Comparison of ENCODE assay signal across 9 cellular contexts in the genomic region with DNA sequence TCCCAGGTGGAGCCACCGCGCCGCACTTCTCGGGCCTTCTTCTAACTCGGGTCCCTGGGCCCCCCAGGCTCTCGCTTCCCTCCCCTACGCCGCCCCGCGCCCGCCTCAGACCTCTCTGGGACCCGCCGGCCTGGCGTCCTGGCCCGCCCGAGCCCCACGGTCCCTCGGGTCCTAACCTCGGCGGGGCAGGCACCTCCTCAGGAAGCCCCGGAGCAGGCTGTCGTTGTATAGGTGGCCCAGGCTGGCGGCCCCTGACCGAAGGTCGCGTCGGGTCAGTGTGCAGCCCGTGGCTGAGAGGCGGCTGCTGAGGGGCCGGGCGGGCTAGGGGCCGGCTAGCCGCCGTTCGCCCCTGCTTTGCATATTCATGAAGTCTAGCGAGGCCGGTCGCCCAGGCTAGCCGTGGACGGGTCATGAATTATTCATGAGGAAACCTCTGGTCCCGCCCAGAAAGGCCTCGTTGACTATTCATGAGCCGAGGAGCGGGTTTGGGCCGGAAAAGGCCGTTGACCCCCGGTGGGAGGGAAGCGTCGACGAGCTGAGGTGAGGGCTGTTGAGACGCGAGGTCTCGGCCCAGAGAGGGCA. TPM values are rescaled to one million over a fixed set of nuclear protein-coding genes. Genes with fewer than 3 reads are reported as not detected.
DNase-seq lines count a peak whose midpoint lies in the region; ATAC-seq, FAIRE-seq and TF ChIP-seq lines count a peak whose summit lies in the region.
"Had no signal": no experiment of that assay in that cellular context is flagged by ENCODE, and none has a peak within 500 bp of the region (broad histone marks: within the 10 kb centered on the region; RNA-seq: fewer than 3 reads in every experiment).

A gene with protein sequence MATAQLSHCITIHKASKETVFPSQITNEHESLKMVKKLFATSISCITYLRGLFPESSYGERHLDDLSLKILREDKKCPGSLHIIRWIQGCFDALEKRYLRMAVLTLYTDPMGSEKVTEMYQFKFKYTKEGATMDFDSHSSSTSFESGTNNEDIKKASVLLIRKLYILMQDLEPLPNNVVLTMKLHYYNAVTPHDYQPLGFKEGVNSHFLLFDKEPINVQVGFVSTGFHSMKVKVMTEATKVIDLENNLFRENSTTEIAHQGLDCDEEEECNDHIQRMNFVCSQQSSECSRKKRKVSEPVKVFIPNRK (plus strand): TSS at position 513 of the 582 bp plus-strand sequence. CDS start 13,489 bp downstream, outside the sequence.

- peaks cover 6% of the 10 kb centered on the region for H3K9me3 Mint-ChIP-seq in CD8-positive, alpha-beta T cell

- POLR2A ChIA-PET in HepG2 (lab: Yijun Ruan, JAX) = no interaction called here
- POLR2A ChIA-PET in CD8-positive, alpha-beta T cell (lab: Charles Lee) = no interaction called here

- no peaks in the 10 kb centered on the region for H4K20me1 ChIP-seq in HepG2 (ENCODE audit: insufficient read depth, low read length)
- H4K20me1 ChIP-seq in fibroblast of lung (ENCODE audit: control insufficient read depth, extremely low read depth, insufficient read depth, low read length) = no peaks in the 10 kb centered on the region

- CTCF ChIA-PET in HepG2 (lab: Yijun Ruan, JAX; ENCODE audit: low intra/inter-chr PET ratio, low total read pairs) = no interaction called here
- CTCF ChIA-PET in CD8-positive, alpha-beta T cell (lab: Charles Lee) = interaction anchor here (1.0 kb wide), 1 partner anchor 9 kb away, joined by 3 read pairs; no protein-coding TSS in a partner anchor

- H3K36me3 ChIP-seq in liver (ENCODE audit: control insufficient read depth in 4 of 4, insufficient read depth in 3 of 4, low read depth in 1 of 4, low read length in 3 of 4) (no peaks in the 10 kb centered on the region), HepG2 (replicated peaks in 1 of 2; ENCODE audit: control insufficient read depth in 1 of 2, insufficient read depth in 2 of 2, low read length in 2 of 2) (no peaks in the 10 kb centered on the region), fibroblast of lung (ENCODE audit: control insufficient read depth, insufficient read depth, low read length) (no peaks in the 10 kb centered on the region), mesenchymal stem cell (ENCODE audit: control insufficient read depth in 1 of 2, insufficient read depth in 2 of 2, low read depth in 1 of 2, low read length in 2 of 2) (no peaks in the 10 kb centered on the region), uterus (no peaks in the 10 kb centered on the region)
- no peaks in the 10 kb centered on the region for H3K36me3 ChIP-seq in CD8-positive, alpha-beta T cell (ENCODE audit: insufficient read depth, low read length)

- H3K36me3 Mint-ChIP-seq in CD8-positive, alpha-beta T cell = no peaks in the 10 kb centered on the region

- H2BK5ac ChIP-seq in mesenchymal stem cell (ENCODE audit: low read depth, low read length, poor library complexity, severe bottlenecking) = no peak within 1 kb of the TSS

- no peak within 1 kb of the TSS for H2BK15ac ChIP-seq in mesenchymal stem cell (ENCODE audit: low read depth, poor library complexity, severe bottlenecking)

- H2BK12ac ChIP-seq in mesenchymal stem cell (ENCODE audit: low read length in 2 of 2) = no peak within 1 kb of the TSS

- TF ChIP-seq EP300 in HepG2 (IDR thresholded peaks at IDR 0.05; ENCODE audit: low read depth in 2 of 2, low read length in 2 of 2) = no peak
- no peak for TF ChIP-seq EP300 in HepG2 (CRISPR knock-in tag; IDR thresholded peaks at IDR 0.05; ENCODE audit: borderline replicate concordance)

- H2AFZ ChIP-seq in HepG2 (ENCODE audit: low read length) = no peak within 1 kb of the TSS
- H2AFZ ChIP-seq in fibroblast of lung (ENCODE audit: low read length) = peak within 1 kb of the TSS; percentile 44
- peak within 1 kb of the TSS; percentile 36 for H2AFZ ChIP-seq in mesenchymal stem cell (ENCODE audit: low read depth, low read length)

- no peak within 1 kb of the TSS for H3K4ac ChIP-seq in mesenchymal stem cell (ENCODE audit: low read depth in 1 of 2, low read length in 2 of 2)

- H4K8ac ChIP-seq in mesenchymal stem cell (ENCODE audit: low read length) = peak within 1 kb of the TSS; percentile 90

- H3K4me1 Mint-ChIP-seq in CD8-positive, alpha-beta T cell (ENCODE audit: low read depth) = peaks cover 7% of the 10 kb centered on the region

- no peaks in the 10 kb centered on the region for H3K9me3 ChIP-seq in liver (ENCODE audit: control insufficient read depth in 4 of 4, low read length in 3 of 4)
- H3K9me3 ChIP-seq in HepG2 (ENCODE audit: low read length) = no peaks in the 10 kb centered on the region; the same call in 1 of the 2 replicates
- H3K9me3 ChIP-seq in fibroblast of lung (ENCODE audit: control insufficient read depth, insufficient read depth, low read depth, low read length) = no peaks in the 10 kb centered on the region
- no peaks in the 10 kb centered on the region for H3K9me3 ChIP-seq in mesenchymal stem cell (ENCODE audit: control insufficient read depth, low read length)
- no peaks in the 10 kb centered on the region for H3K9me3 ChIP-seq in CD8-positive, alpha-beta T cell (ENCODE audit: low read length)
- H3K9me3 ChIP-seq in uterus = no peaks in the 10 kb centered on the region

- H3K27ac ChIP-seq in liver (ENCODE audit: low read depth in 1 of 2, low read length in 2 of 2) (peak within 1 kb of the TSS; percentile 36 to 66), HepG2 (ENCODE audit: extremely low read length, insufficient read depth, low read length) (no peak within 1 kb of the TSS), fibroblast of lung (ENCODE audit: insufficient read depth, low read length) (no peak within 1 kb of the TSS), mesenchymal stem cell (ENCODE audit: low read length, poor library complexity, severe bottlenecking) (no peak within 1 kb of the TSS), uterus (no peak within 1 kb of the TSS)
- no peak within 1 kb of the TSS for H3K27ac ChIP-seq in CD8-positive, alpha-beta T cell (ENCODE audit: low read depth, low read length)

- no peak for TF ChIP-seq CTCF in liver (IDR thresholded peaks at IDR 0.05; ENCODE audit: low read depth, low read length, missing input control)
- no peak for TF ChIP-seq CTCF in HepG2 (CRISPR knock-in tag; IDR thresholded peaks at IDR 0.05)
- no peak for TF ChIP-seq CTCF in fibroblast of lung (conservative IDR thresholded peaks at IDR 0.05 in 1 of 2, IDR thresholded peaks at IDR 0.05 in 1 of 2; ENCODE audit: low read depth in 1 of 2, low read length in 2 of 2)
- no peak for TF ChIP-seq CTCF in CD8-positive, alpha-beta T cell (IDR thresholded peaks at IDR 0.05)
- TF ChIP-seq CTCF in uterus (IDR thresholded peaks at IDR 0.05) = no peak

- no peak within 1 kb of the TSS for H3K23ac ChIP-seq in mesenchymal stem cell (ENCODE audit: low read length in 2 of 2)

- DNase-seq in HepG2 (ENCODE audit: low spot score) (no peak), fibroblast of lung (ENCODE audit: low read depth in 2 of 2) (peak; percentile 43 to 72), mesenchymal stem cell (peak; percentile 32), H54 (ENCODE audit: insufficient read length, low spot score) (no peak), foreskin melanocyte (no peak), uterus (no peak)
- DNase-seq in CD8-positive, alpha-beta T cell = no peak
- DNase-seq: NCI-H2081 treated with DMSO at 0.1 percent for 48 hours had no signal

- TF ChIP-seq RAD21 in liver (IDR thresholded peaks at IDR 0.05) (no peak), HepG2 (CRISPR knock-in tag; IDR thresholded peaks at IDR 0.05) (no peak)

- no TSS peak for BruUV-seq in HepG2 (replicated peaks; lab: Mats Ljungman, UMichigan)

- H3K9ac ChIP-seq in liver (ENCODE audit: low read depth in 1 of 2, low read length in 2 of 2) = peak within 1 kb of the TSS in 1 of 2 donors; percentile 13
- no peak within 1 kb of the TSS for H3K9ac ChIP-seq in HepG2 (ENCODE audit: insufficient read depth, low read depth, low read length)
- no peak within 1 kb of the TSS for H3K9ac ChIP-seq in fibroblast of lung (ENCODE audit: insufficient read depth, low read length)
- peak within 1 kb of the TSS; percentile 67 for H3K9ac ChIP-seq in mesenchymal stem cell (ENCODE audit: low read length)

- H3K18ac ChIP-seq in mesenchymal stem cell (ENCODE audit: low read depth in 1 of 2, low read length in 2 of 2) = peak within 1 kb of the TSS in 1 of 2 experiments; percentile 9

- in situ Hi-C loops in HepG2 (cut with HindIII; ENCODE audit: extremely low pct_ligation_motif_present, low pct_unique_long_range_greater_than_20kb) = loop anchor here (10.0 kb wide), 2 partner anchors 375 to 445 kb away; no protein-coding TSS in a partner anchor

- H3K4me3 ChIP-seq in liver (ENCODE audit: low read depth in 1 of 3, low read length in 3 of 3) (peak within 1 kb of the TSS in 1 of 3 donors; percentile 73), HepG2 (replicated peaks in 1 of 3; ENCODE audit: insufficient read depth in 1 of 3, low read depth in 2 of 3, low read length in 3 of 3) (no peak within 1 kb of the TSS), fibroblast of lung (replicated peaks in 1 of 4; ENCODE audit: control extremely low read depth in 1 of 4, insufficient read depth in 1 of 4, low read depth in 3 of 4, low read length in 4 of 4) (peak within 1 kb of the TSS in 1 of 4 experiments; percentile 26), mesenchymal stem cell (ENCODE audit: insufficient read depth in 1 of 2, low read depth in 1 of 2, low read length in 2 of 2) (peak within 1 kb of the TSS in 1 of 2 experiments; percentile 51), uterus (no peak within 1 kb of the TSS)
- no peak within 1 kb of the TSS for H3K4me3 ChIP-seq in CD8-positive, alpha-beta T cell (ENCODE audit: low read depth, low read length)

- H3K14ac ChIP-seq in mesenchymal stem cell (ENCODE audit: low read length in 2 of 2) = no peak within 1 kb of the TSS

- intact Hi-C loops in HepG2 (cut with micrococcal nuclease; ENCODE audit: unreplicated experiment) (no loop called here), uterus (cut with DNase I; ENCODE audit: low total_unique reads) (loop anchor here (10.0 kb wide), 1 partner anchor 385 kb away; no protein-coding TSS in a partner anchor)
- intact Hi-C loops in CD8-positive, alpha-beta T cell (cut with DNase I, micrococcal nuclease) = loop anchor here in 1 of 2 experiments (10.0 kb wide), 1 partner anchor 445 kb away; no protein-coding TSS in a partner anchor

- H3K27ac Mint-ChIP-seq in CD8-positive, alpha-beta T cell = no peak within 1 kb of the TSS

- WGBS in liver = 31% methylated on average over 53 of the region's 53 CpGs
- WGBS in HepG2 (ENCODE audit: low lambda C conversion rate) = 85% methylated on average over 40 of the region's 53 CpGs
- 25% methylated on average over 52 of the region's 53 CpGs for WGBS in mesenchymal stem cell

- TF ChIP-seq POLR2A in HepG2 (IDR thresholded peaks at IDR 0.05; ENCODE audit: insufficient read depth in 1 of 2, low read depth in 2 of 2, low read length in 2 of 2) (no peak), H54 (IDR thresholded peaks at IDR 0.05; ENCODE audit: low read depth, low read length) (no peak), uterus (IDR thresholded peaks at IDR 0.05) (no peak)

- H4K91ac ChIP-seq in mesenchymal stem cell (ENCODE audit: low read length) = no peak within 1 kb of the TSS

- H3K79me1 ChIP-seq in mesenchymal stem cell (replicated peaks; ENCODE audit: low read length, poor library complexity, severe bottlenecking) = no peaks in the 10 kb centered on the region

- H3K4me2 ChIP-seq in HepG2 (ENCODE audit: low read depth, low read length) (no peak within 1 kb of the TSS), fibroblast of lung (ENCODE audit: extremely low read depth, insufficient read depth, low read length) (peak within 1 kb of the TSS; percentile 3), mesenchymal stem cell (ENCODE audit: low read length, poor library complexity, severe bottlenecking) (no peak within 1 kb of the TSS)

- H3K27me3 ChIP-seq in liver (ENCODE audit: control insufficient read depth in 4 of 4, insufficient read depth in 4 of 4, low read length in 3 of 4) (no peaks in the 10 kb centered on the region), HepG2 (ENCODE audit: control insufficient read depth in 1 of 2, insufficient read depth in 2 of 2, low read length in 2 of 2) (peaks cover 0 to 8% of the 10 kb centered on the region in 2 experiments; a peak in 2 of 5 replicates), fibroblast of lung (ENCODE audit: control insufficient read depth, insufficient read depth, low read length) (peaks cover 8% of the 10 kb centered on the region), mesenchymal stem cell (ENCODE audit: control insufficient read depth in 1 of 2, insufficient read depth in 1 of 2, low read length in 2 of 2) (peaks cover 8 to 20% of the 10 kb centered on the region in 2 experiments), uterus (no peaks in the 10 kb centered on the region)
- H3K27me3 ChIP-seq in CD8-positive, alpha-beta T cell (ENCODE audit: insufficient read depth, low read length) = no peaks in the 10 kb centered on the region

- H3K79me2 ChIP-seq in HepG2 (ENCODE audit: insufficient read depth, low read length) = no peaks in the 10 kb centered on the region
- H3K79me2 ChIP-seq in fibroblast of lung (ENCODE audit: control insufficient read depth, insufficient read depth, low read length) = no peaks in the 10 kb centered on the region

- no peak within 1 kb of the TSS for H3K4me3 Mint-ChIP-seq in CD8-positive, alpha-beta T cell

- H2BK120ac ChIP-seq in mesenchymal stem cell (ENCODE audit: low read depth, low read length) = no peak within 1 kb of the TSS

- H2AK5ac ChIP-seq in mesenchymal stem cell (ENCODE audit: low read length, severe bottlenecking) = no peak within 1 kb of the TSS

- FAIRE-seq in HepG2 (lab: Jason Lieb, UNC) = no peak
- FAIRE-seq in H54 (lab: Jason Lieb, UNC) = no peak

- no peak; the same call in 2 of the 3 replicates for ATAC-seq in HepG2
- ATAC-seq in CD8-positive, alpha-beta T cell = no peak

- H3K4me1 ChIP-seq in liver (ENCODE audit: control insufficient read depth in 4 of 4, insufficient read depth in 4 of 4, low read length in 3 of 4) (peaks cover 0 to 4% (median 3%) of the 10 kb centered on the region in 4 donors), HepG2 (ENCODE audit: insufficient read depth, low read length) (peaks cover 38% of the 10 kb centered on the region), fibroblast of lung (ENCODE audit: control insufficient read depth, extremely low read depth, insufficient read depth, low read length) (no peaks in the 10 kb centered on the region), mesenchymal stem cell (ENCODE audit: control insufficient read depth, insufficient read depth, low read depth, low read length) (peaks cover 3% of the 10 kb centered on the region), uterus (no peaks in the 10 kb centered on the region)
- H3K4me1 ChIP-seq in CD8-positive, alpha-beta T cell (ENCODE audit: insufficient read depth, low read length) = no peaks in the 10 kb centered on the region

- peaks cover 11% of the 10 kb centered on the region for H3K27me3 Mint-ChIP-seq in CD8-positive, alpha-beta T cell (ENCODE audit: low read depth)

RNA-seq across cellular contexts. Expression of the gene that starts here (rescaled TPM):
- total RNA-seq in liver = 1 to 10 TPM in 1 of 2 donors, not detected in 1; 2.8 TPM
- under 1 TPM; 0.44 to 0.47 TPM for polyA plus RNA-seq in liver
- total RNA-seq in HepG2 (2016; rRNA removed; fragmentation: Illumina TruSeq; extraction: Trizol) = not detected in 2 replicates
- total RNA-seq in HepG2 (2016; cell fraction: cytosol; rRNA removed; fragmentation: Illumina TruSeq; extraction: Trizol; ENCODE audit: low read depth) = not detected in 2 replicates
- total RNA-seq in HepG2 (2016; cell fraction: insoluble cytoplasmic fraction; rRNA removed; fragmentation: Illumina TruSeq; extraction: Trizol) = not detected in 2 replicates
- not detected in 2 replicates for total RNA-seq in HepG2 (2016; cell fraction: membrane; rRNA removed; fragmentation: Illumina TruSeq; extraction: Trizol)
- not detected in 2 replicates for total RNA-seq in HepG2 (2016; cell fraction: nucleus; rRNA removed; fragmentation: Illumina TruSeq; extraction: Trizol)
- not detected in 2 replicates for polyA plus RNA-seq in HepG2 (2011; rRNA removed)
- polyA plus RNA-seq in HepG2 (2011; cell fraction: cytosol; rRNA removed) = not detected in 2 replicates
- not detected in 2 replicates for polyA plus RNA-seq in HepG2 (2011; cell fraction: nucleus; rRNA removed)
- polyA plus RNA-seq in HepG2 (2012) = not detected in 2 replicates
- not detected in 2 replicates for polyA plus RNA-seq in HepG2 (2016; cell fraction: cytosol; fragmentation: Illumina TruSeq; extraction: Trizol; ENCODE audit: low read depth)
- not detected in 2 replicates for polyA plus RNA-seq in HepG2 (2016; cell fraction: insoluble cytoplasmic fraction; fragmentation: Illumina TruSeq; extraction: Trizol; ENCODE audit: low read depth)
- not detected in 2 replicates for polyA plus RNA-seq in HepG2 (2016; cell fraction: membrane; fragmentation: Illumina TruSeq; extraction: Trizol; ENCODE audit: low read depth)
- polyA plus RNA-seq in HepG2 (2016; cell fraction: nucleus; fragmentation: Illumina TruSeq; extraction: Trizol; ENCODE audit: insufficient read depth, low read depth) = not detected in 2 replicates
- not detected in 2 replicates for polyA minus RNA-seq in HepG2 (2011; rRNA and poly(A)+ RNA removed; ENCODE audit: low replicate concordance)
- not detected in 2 replicates for polyA minus RNA-seq in HepG2 (2011; cell fraction: cytosol; rRNA and poly(A)+ RNA removed)
- not detected in 2 replicates for polyA minus RNA-seq in HepG2 (2011; cell fraction: nucleus; rRNA and poly(A)+ RNA removed)
- total RNA-seq in fibroblast of lung = not detected in 2 replicates
- not detected in 2 replicates for polyA plus RNA-seq in fibroblast of lung
- not detected in 2 replicates for polyA plus RNA-seq in fibroblast of lung (2012)
- not detected in 2 replicates for polyA minus RNA-seq in fibroblast of lung (ENCODE audit: low replicate concordance)
- not detected for polyA plus RNA-seq in mesenchymal stem cell (2013, experiment 1 of 2)
- not detected for polyA plus RNA-seq in mesenchymal stem cell (2013, experiment 2 of 2)
- not detected for total RNA-seq in CD8-positive, alpha-beta T cell
- total RNA-seq in uterus = not detected

Comparison
In these comparisons a context has a peak if more than half of its experiments do, and no peak if none do; other contexts are left out.
1. H3K27ac ChIP-seq: peak in liver (2 of 2); none in HepG2 (single experiment), fibroblast of lung (single experiment), mesenchymal stem cell (single experiment), CD8-positive, alpha-beta T cell (single experiment) and uterus (0 of 2).
2. Peak in DNase-seq and H3K4me2 ChIP-seq in fibroblast of lung; RNA of the gene not detected or under 1 TPM.